17 cellular contexts compared by ENCODE assay signal in genomic region chr7:51154201-51154600, GRCh38.
"Had no signal": no experiment of that assay in that cellular context is flagged by ENCODE, and none has a peak within 500 bp of the region (broad histone marks: within the 10 kb centered on the region; RNA-seq: fewer than 3 reads in every experiment).

No MANE protein-coding gene starts in this region.

- H3K27ac ChIP-seq: breast epithelium, prostate gland, thyroid gland, vagina had no signal

- H3K4me3 ChIP-seq: breast epithelium, esophagus muscularis mucosa, prostate gland, thyroid gland, vagina had no signal

- H3K9me3 ChIP-seq: breast epithelium, esophagus muscularis mucosa, prostate gland, thyroid gland, vagina had no signal

- H3K27me3 ChIP-seq: breast epithelium, esophagus muscularis mucosa, thyroid gland, vagina had no signal

- H3K36me3 ChIP-seq: breast epithelium, esophagus muscularis mucosa, prostate gland, thyroid gland, vagina had no signal

- DNase-seq: activated CD4-positive, alpha-beta T cell treated with anti-CD3 and anti-CD28 coated beads, Interleukin-2, amount 50 U/mL, for 48 hours; activated CD8-positive, alpha-beta memory T cell treated with anti-CD3 and anti-CD28 coated beads, Interleukin-2, amount 10 ng/mL, durations not matched to agents 7 days and 5 days; activated effector memory CD4-positive, alpha-beta T cell treated with anti-CD3 and anti-CD28 coated beads, Interleukin-2, amount 50 U/mL, for 16 hours; activated T-cell treated with anti-CD3 and anti-CD28 coated beads, Interleukin-2, amount 50 U/mL, for 4 hours; aorta; kidney glomerular epithelial cell; naive B cell; stimulated activated CD4-positive, alpha-beta T cell treated with anti-CD3 and anti-CD28 coated beads, Interleukin-4, amount 100 ng/mL, for 1 hour; stimulated activated naive CD8-positive, alpha-beta T cell treated with anti-CD3 and anti-CD28 coated beads, Interleukin-15, amount 100 ng/mL, for 72 hours; SW 1271; thyroid gland had no signal

- ATAC-seq: activated CD4-positive, CD25-positive, alpha-beta regulatory T cell treated with anti-CD3 and anti-CD28 coated beads, Interleukin-2, amount 50 U/mL, for 24 hours; activated CD8-positive, alpha-beta memory T cell treated with anti-CD3 and anti-CD28 coated beads, Interleukin-2, amount 10 ng/mL, durations not matched to agents 7 days and 5 days; activated naive CD4-positive, alpha-beta T cell treated with anti-CD3 and anti-CD28 coated beads, Interleukin-2, amount 50 U/mL, for 72 hours; activated T-cell treated with anti-CD3 and anti-CD28 coated beads, Interleukin-2, amount 50 U/mL, for 4 hours; stimulated activated naive CD8-positive, alpha-beta T cell treated with anti-CD3 and anti-CD28 coated beads, Interleukin-15, amount 100 ng/mL, for 72 hours had no signal

- H3K4me1 ChIP-seq: breast epithelium, prostate gland, thyroid gland, vagina had no signal
